Comparison of ENCODE assay signal across 8 cellular contexts in the genomic region with DNA sequence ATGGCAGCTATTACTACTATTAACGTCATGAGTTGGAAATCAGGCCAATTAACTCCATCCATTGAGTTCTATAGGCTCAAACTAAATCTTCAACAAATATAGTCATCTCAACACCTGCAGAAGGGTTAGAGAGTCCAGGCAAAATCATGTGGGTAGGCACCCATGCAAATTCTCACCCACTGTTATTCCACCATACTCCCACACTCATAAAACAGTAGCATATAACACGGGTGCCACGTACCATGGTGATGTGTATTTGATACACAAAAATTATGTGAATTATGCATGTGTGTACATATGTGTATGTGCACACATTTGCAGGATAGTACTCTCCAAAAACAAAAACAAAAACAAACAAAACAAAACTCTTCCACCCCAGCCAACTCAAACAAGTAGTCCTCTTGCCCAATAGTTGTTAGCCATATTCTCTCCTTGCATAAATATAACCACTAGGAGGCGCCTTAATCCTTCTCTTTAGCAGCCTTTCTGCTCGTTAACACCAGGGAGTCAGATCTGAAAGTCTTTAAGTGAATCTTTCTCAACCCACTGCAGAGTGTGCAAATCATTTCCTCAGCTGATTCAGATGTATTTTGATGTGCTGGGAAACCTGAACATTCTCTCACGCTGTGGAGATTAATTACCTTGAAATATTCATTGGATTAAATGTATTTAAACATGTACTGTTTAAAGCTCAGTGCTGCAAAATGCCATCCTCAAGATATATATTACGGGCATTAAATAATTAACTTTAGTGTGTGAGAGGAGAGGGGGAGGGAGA. TPM values are rescaled to one million over a fixed set of nuclear protein-coding genes. Genes with fewer than 3 reads are reported as not detected.
DNase-seq lines count a peak whose midpoint lies in the region; ATAC-seq, FAIRE-seq and TF ChIP-seq lines count a peak whose summit lies in the region.

No MANE protein-coding gene starts in this region.

- H3K9me2 ChIP-seq in SU-DHL-6 (replicated peaks; ENCODE audit: insufficient read depth, low read length): no peaks in the 10 kb centered on the region

- no peak overlapping the region for H3K27ac ChIP-seq in SU-DHL-6 (ENCODE audit: low read depth, low read length)
- H3K27ac ChIP-seq in neural progenitor cell: no peak overlapping the region

- H4K20me1 ChIP-seq in SU-DHL-6 (ENCODE audit: low read depth, low read length): no peaks in the 10 kb centered on the region
- no peaks in the 10 kb centered on the region for H4K20me1 ChIP-seq in neural progenitor cell (ENCODE audit: low read depth)

- H3K9me3 Mint-ChIP-seq in neural progenitor cell: no peaks in the 10 kb centered on the region

- H3K36me3 ChIP-seq in SU-DHL-6 (ENCODE audit: low read length): no peaks in the 10 kb centered on the region
- H3K36me3 ChIP-seq in neural progenitor cell: no peaks in the 10 kb centered on the region

- ATAC-seq in HG02885 (IDR thresholded peaks at IDR 0.05; ENCODE audit: poor library complexity, unreplicated experiment) (peak; percentile 83), HG02970 (IDR thresholded peaks at IDR 0.05; ENCODE audit: low FRiP score, unreplicated experiment) (no peak)

- H3K27me3 Mint-ChIP-seq in neural progenitor cell (ENCODE audit: insufficient read depth, low read depth): no peaks in the 10 kb centered on the region

- no peak overlapping the region for H3K4me3 Mint-ChIP-seq in neural progenitor cell

- peaks cover 7% of the 10 kb centered on the region for H3K4me1 Mint-ChIP-seq in neural progenitor cell

- H3K4me1 ChIP-seq in neural progenitor cell: no peaks in the 10 kb centered on the region

- H2AFZ ChIP-seq in SU-DHL-6 (ENCODE audit: low read depth, low read length, severe bottlenecking) (no peak overlapping the region), neural progenitor cell (replicated peaks) (no peak overlapping the region)

- H3K4me2 ChIP-seq in SU-DHL-6 (ENCODE audit: low read depth, low read length, poor library complexity, severe bottlenecking) (no peak overlapping the region), neural progenitor cell (no peak overlapping the region)

- H3K27ac Mint-ChIP-seq in neural progenitor cell: no peak overlapping the region

- H3K79me2 ChIP-seq in SU-DHL-6 (ENCODE audit: insufficient read depth, low read length) (no peaks in the 10 kb centered on the region), neural progenitor cell (ENCODE audit: low read depth) (no peaks in the 10 kb centered on the region)

- H3K4me3 ChIP-seq in AG09309 (ENCODE audit: control insufficient read depth, low read depth, low read length): no peak overlapping the region
- no peak overlapping the region for H3K4me3 ChIP-seq in SU-DHL-6 (ENCODE audit: insufficient read depth, low read length, poor library complexity, severe bottlenecking)
- no peak overlapping the region for H3K4me3 ChIP-seq in fibroblast of mammary gland (ENCODE audit: control insufficient read depth, low read depth, low read length)
- no peak overlapping the region for H3K4me3 ChIP-seq in neural progenitor cell

- FAIRE-seq in GM18507 (lab: Jason Lieb, UNC): peak; percentile 87

- H3F3A ChIP-seq in SU-DHL-6 (ENCODE audit: insufficient read depth): no peaks in the 10 kb centered on the region
- H3F3A ChIP-seq in neural progenitor cell (ENCODE audit: low read depth): no peaks in the 10 kb centered on the region

- TF ChIP-seq CTCF in AG09309 (IDR thresholded peaks at IDR 0.05; ENCODE audit: control insufficient read depth, insufficient read depth, low read depth, low read length, missing control alignments): peak; percentile 77
- peak; percentile 68 for TF ChIP-seq CTCF in SU-DHL-6 (IDR thresholded peaks at IDR 0.05; ENCODE audit: insufficient read depth, low read length, poor library complexity, severe bottlenecking)
- TF ChIP-seq CTCF in fibroblast of mammary gland (conservative IDR thresholded peaks at IDR 0.05; ENCODE audit: control insufficient read depth, insufficient read depth, low read depth, low read length): peak; percentile 82
- TF ChIP-seq CTCF in neural progenitor cell (IDR thresholded peaks at IDR 0.05): peak; percentile 90

- no peaks in the 10 kb centered on the region for H3K27me3 ChIP-seq in SU-DHL-6 (ENCODE audit: low read length)
- H3K27me3 ChIP-seq in neural progenitor cell: no peaks in the 10 kb centered on the region

- no peak overlapping the region for H3K9ac ChIP-seq in SU-DHL-6 (ENCODE audit: low read length)
- H3K9ac ChIP-seq in neural progenitor cell: no peak overlapping the region

- H3K9me3 ChIP-seq in SU-DHL-6 (ENCODE audit: insufficient read depth, low read length) (no peaks in the 10 kb centered on the region), neural progenitor cell (ENCODE audit: low read depth) (no peaks in the 10 kb centered on the region)

- peaks cover 13% of the 10 kb centered on the region for H3K36me3 Mint-ChIP-seq in neural progenitor cell

- peak; percentile 55 for DNase-seq in AG09309 (ENCODE audit: low read depth)
- peak; percentile 36 for DNase-seq in GM18507 (ENCODE audit: extremely low spot score, insufficient read length, low read depth)
- peak; percentile 28 to 60 for DNase-seq in NCI-H1930 (lab: John Stamatoyannopoulos, UW)
- peak; percentile 77 for DNase-seq in fibroblast of mammary gland (ENCODE audit: low read depth)
- DNase-seq in neural progenitor cell (ENCODE audit: low spot score): peak; percentile 88

RNA-seq across cellular contexts. Expression of a gene that starts 38.0 kb away (rescaled TPM):
- 72.6 and 86.1 TPM in 2 replicates for total RNA-seq in neural progenitor cell (ENCODE audit: low replicate concordance)

RNA-seq across cellular contexts. Expression of a gene that starts 48.8 kb away (rescaled TPM):
- not detected in 2 replicates for total RNA-seq in neural progenitor cell (ENCODE audit: low replicate concordance)

Comparison
In these comparisons a context has a peak if more than half of its experiments do, and no peak if none do; other contexts are left out.
1. DNase-seq: peak in every context shown above with its lines; median percentile 88 in neural progenitor cell; 77 in fibroblast of mammary gland; 55 in AG09309; 44 in NCI-H1930; 36 in GM18507.